ENCODE assay signal across 8 cellular contexts in genomic region chr22:23015975-23016850, GRCh38. TPM values are rescaled to one million over a fixed set of nuclear protein-coding genes. Genes with fewer than 3 reads are reported as not detected.
DNase-seq lines count a peak whose midpoint lies in the region; ATAC-seq, FAIRE-seq and TF ChIP-seq lines count a peak whose summit lies in the region.
"Not testable (repeated sequence)": the region's sequence is repeated elsewhere in the genome, so short reads cannot be mapped to it uniquely, and the experiment has no call there.

No MANE protein-coding gene starts in this region.

- in situ Hi-C loops in SK-MEL-5 (cut with HindIII; ENCODE audit: low pct_unique_long_range_greater_than_20kb, low sequenced_read_pairs), result not testable (repeated sequence)

- not testable (repeated sequence) for H3K4me1 ChIP-seq in A549; DND-41 (ENCODE audit: insufficient read depth, low read length); HEK293 (ENCODE audit: control insufficient read depth, insufficient read depth, low read length); esophagus muscularis mucosa

- not testable (repeated sequence) for H3K36me3 ChIP-seq in DND-41 (ENCODE audit: insufficient read depth, low read length); HEK293 (ENCODE audit: control insufficient read depth in 2 of 2, insufficient read depth in 1 of 2, low read length in 2 of 2); esophagus muscularis mucosa

- H3K27me3 ChIP-seq in DND-41 (ENCODE audit: insufficient read depth, low read length, poor library complexity); esophagus muscularis mucosa: not testable (repeated sequence)

- H3K27ac ChIP-seq in A549; DND-41 (ENCODE audit: low read length); HEK293 (ENCODE audit: extremely low read depth, low read depth, low read length); esophagus muscularis mucosa (replicated peaks in 1 of 4): not testable (repeated sequence)

- not testable (repeated sequence) for H4K20me1 ChIP-seq in DND-41 (ENCODE audit: insufficient read depth, low read length)

- not testable (repeated sequence) for TF ChIP-seq EP300 in A549 (IDR thresholded peaks at IDR 0.05); esophagus muscularis mucosa (IDR thresholded peaks at IDR 0.05)

- not testable (repeated sequence) for H3K36me3 Mint-ChIP-seq in natural killer cell

- intact Hi-C loops in esophagus muscularis mucosa (cut with DNase I); natural killer cell (cut with micrococcal nuclease): not testable (repeated sequence)

- H3K4me3 ChIP-seq in A549; DND-41 (ENCODE audit: low read depth in 1 of 2, low read length in 2 of 2); HEK293 (ENCODE audit: low read depth, low read length); esophagus muscularis mucosa: not testable (repeated sequence)

- not testable (repeated sequence) for H3K9ac ChIP-seq in DND-41 (ENCODE audit: low read depth, low read length)

- H3K4me1 Mint-ChIP-seq in natural killer cell, result peaks cover 0 to 11% of the 10 kb centered on the region in 2 donors

- H3K9me3 Mint-ChIP-seq in natural killer cell, result not testable (repeated sequence)

- not testable (repeated sequence) for TF ChIP-seq POLR2A in A549 (IDR thresholded peaks at IDR 0.05; ENCODE audit: low read length); esophagus muscularis mucosa (IDR thresholded peaks at IDR 0.05; ENCODE audit: low read depth)

- H3K4me3 Mint-ChIP-seq in natural killer cell, result peak overlapping the region; percentile 28

- H3K27me3 Mint-ChIP-seq in natural killer cell (ENCODE audit: low read depth in 2 of 2), result not testable (repeated sequence)

- H3K9me3 ChIP-seq in A549; DND-41 (ENCODE audit: insufficient read depth, low read length, severe bottlenecking); HEK293 (ENCODE audit: control insufficient read depth, insufficient read depth, low read depth, low read length); esophagus muscularis mucosa: not testable (repeated sequence)

- not testable (repeated sequence) for H3K79me2 ChIP-seq in DND-41 (ENCODE audit: insufficient read depth, low read length)

- POLR2A ChIA-PET in A549 (lab: Yijun Ruan, JAX), result not testable (repeated sequence)
- POLR2A ChIA-PET in HEK293 (lab: Yijun Ruan, JAX), result interaction anchor here (0.6 to 1.4 kb wide), 3 partner anchors 20 to 90 kb away, joined by 3 read pairs; partner anchors contain the start of gene GNAZ

- not testable (repeated sequence) for ATAC-seq in A549; DND-41 (ENCODE audit: insufficient read depth, low read depth); natural killer cell

- not testable (repeated sequence) for DNase-seq in A549 (ENCODE audit: low read depth in 1 of 2, low spot score in 1 of 2); natural killer cell; urothelium cell line (ENCODE audit: low spot score)
- peak; percentile 24 for DNase-seq in DND-41
- peak; percentile 76 for DNase-seq in NCI-H69 (lab: John Stamatoyannopoulos, UW)
- DNase-seq in SK-MEL-5 (ENCODE audit: low read depth, low spot score), result peak; percentile 16
- DNase-seq in esophagus muscularis mucosa (ENCODE audit: extremely low spot score), result peak; percentile 64

- not testable (repeated sequence) for FAIRE-seq in A549 (lab: Jason Lieb, UNC)
- peak; percentile 92 for FAIRE-seq in urothelium cell line (lab: Jason Lieb, UNC)

- TF ChIP-seq RAD21 in A549 (conservative IDR thresholded peaks at IDR 0.05 in 1 of 2, IDR thresholded peaks at IDR 0.05 in 1 of 2), result not testable (repeated sequence)

- H2AFZ ChIP-seq in DND-41 (ENCODE audit: low read depth, low read length), result not testable (repeated sequence)

- H3K27ac Mint-ChIP-seq in natural killer cell, result not testable (repeated sequence)

- WGBS in A549 (ENCODE audit: missing lambda C conversion rate), result 76% methylated on average over 23 of the region's 23 CpGs
- WGBS in esophagus muscularis mucosa, result 94% methylated on average over 21 of the region's 23 CpGs

- not testable (repeated sequence) for TF ChIP-seq CTCF in A549 (IDR thresholded peaks at IDR 0.05); DND-41 (IDR thresholded peaks at IDR 0.05; ENCODE audit: borderline replicate concordance, extremely low read depth, low read length, poor library complexity, severe bottlenecking); HEK293 (tag by site-specific recombination; IDR thresholded peaks at IDR 0.05); esophagus muscularis mucosa (IDR thresholded peaks at IDR 0.05); natural killer cell (IDR thresholded peaks at IDR 0.05)

- CTCF ChIA-PET in A549 (lab: Yijun Ruan, JAX) (interaction anchor here (0.7 to 1.2 kb wide), 2 partner anchors 56 to 57 kb away, joined by 3 read pairs; no protein-coding TSS in a partner anchor), HEK293 (lab: Yijun Ruan, JAX) (interaction anchor here (0.9 to 1.2 kb wide), 4 partner anchors 57 to 593 kb away, joined by 3 to 4 read pairs (median 3); no protein-coding TSS in a partner anchor)

- not testable (repeated sequence) for H3K4me2 ChIP-seq in A549; DND-41 (ENCODE audit: insufficient read depth, low read length)

TF ChIP-seq in A549, 52 proteins besides CTCF, POLR2A, EP300 and RAD21:
- peak; percentile 12 for TF ChIP-seq MAFK (IDR thresholded peaks at IDR 0.05; ENCODE audit: partially characterized antibody)

TF ChIP-seq in HEK293, 187 proteins besides CTCF, POLR2A, EP300 and RAD21:
- peak; percentile 39 for TF ChIP-seq SP2 (tag by site-specific recombination; IDR thresholded peaks at IDR 0.05)

RNA-seq across cellular contexts. Expression of gene GNAZ, which starts 54.1 kb away (rescaled TPM):
- polyA plus RNA-seq in A549 (2011; rRNA removed), result 1.9 and 2.0 TPM in 2 replicates
- 2.9 and 3.6 TPM in 2 replicates for polyA plus RNA-seq in A549 (2012; cell fraction: cytosol; rRNA removed)
- polyA plus RNA-seq in A549 (2012; cell fraction: nucleus; rRNA removed), result 4.2 and 4.5 TPM in 2 replicates
- polyA plus RNA-seq in A549 (2017; fragmentation: RNase III; extraction: RNeasy Plus Mini Kit Qiagen cat#74134 plus additional on column Dnase treatment), result 1.9 to 2.5 TPM (median 2.1 TPM) in 3 replicates
- polyA minus RNA-seq in A549 (2011; rRNA and poly(A)+ RNA removed), result 2.9 and 3.5 TPM in 2 replicates
- 3.6 and 3.9 TPM in 2 replicates for total RNA-seq in SK-MEL-5 (2014; rRNA removed; shearing (Covaris generic))
- polyA plus RNA-seq in SK-MEL-5 (2015; cell fraction: cytosol; rRNA removed), result 3.9 and 6.9 TPM in 2 replicates
- 3.3 and 5.9 TPM in 2 replicates for polyA plus RNA-seq in SK-MEL-5 (2015; cell fraction: nucleus; rRNA removed)
- 10 to 100 TPM; 51.7 to 79.5 (median 64.6) TPM for total RNA-seq in esophagus muscularis mucosa
- 1 to 10 TPM; 4.5 to 7.5 (median 5.6) TPM for total RNA-seq in natural killer cell

Comparison
In these comparisons a context has a peak if more than half of its experiments do, and no peak if none do; other contexts are left out.
1. RNA of gene GNAZ, which starts 54.1 kb away (total RNA-seq): 51.7 to 79.5 TPM in esophagus muscularis mucosa; 4.5 to 7.5 TPM in natural killer cell and 3.6 to 3.9 TPM in SK-MEL-5; every median in the first group is over 4 times any median in the second.